Comparison of ENCODE assay signal across 8 cellular contexts in the genomic region with DNA sequence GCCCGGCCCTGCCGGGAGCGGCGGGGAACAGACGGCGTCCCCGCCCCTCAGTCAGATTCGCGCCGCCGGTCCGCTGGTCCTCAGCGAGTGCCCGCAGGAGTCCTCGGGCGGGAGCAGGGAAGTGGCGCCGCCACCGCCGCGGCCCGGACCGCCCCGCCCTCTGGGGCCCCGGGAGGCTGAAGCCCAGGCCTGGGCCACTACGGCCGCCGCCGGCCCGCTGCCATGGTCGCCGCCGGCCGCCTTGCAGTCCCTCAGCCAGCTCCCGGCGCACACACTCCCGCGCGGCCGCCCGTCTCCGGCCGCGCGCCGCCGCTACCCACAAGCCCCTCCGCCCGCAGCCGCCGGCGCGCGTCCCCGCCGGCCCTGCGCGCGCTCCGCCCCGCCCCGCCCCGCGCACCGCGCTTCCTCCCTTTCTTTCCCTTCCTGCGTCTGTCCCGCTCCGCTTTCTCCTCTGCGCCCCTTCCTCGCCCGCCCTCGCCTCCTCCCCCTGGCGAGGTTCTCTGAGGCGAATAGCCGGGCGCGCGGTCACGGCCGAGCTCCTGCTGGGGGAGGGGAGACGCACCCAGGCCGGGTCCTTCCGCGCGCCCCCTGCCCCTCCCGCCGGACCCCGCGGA. TPM values are rescaled to one million over a fixed set of nuclear protein-coding genes. Genes with fewer than 3 reads are reported as not detected.
A peak's percentile ranks its signal among the peaks of the same experiment; 100 is the strongest.
DNase-seq lines count a peak whose midpoint lies in the region; ATAC-seq, FAIRE-seq and TF ChIP-seq lines count a peak whose summit lies in the region.

A gene (minus strand): TSS at position 295 of the 614 bp plus-strand sequence. CDS start 500 bp downstream, outside the sequence.

- no peaks in the 10 kb centered on the region for H3K9me3 Mint-ChIP-seq in IgD-negative memory B cell
- H3K9me3 Mint-ChIP-seq in activated T-helper 17 cell treated with anti-CD3 and anti-CD28 coated beads, Interleukin-2, amount 50 U/mL, for 72 hours, result no peaks in the 10 kb centered on the region
- no peaks in the 10 kb centered on the region for H3K9me3 Mint-ChIP-seq in naive thymus-derived CD8-positive, alpha-beta T cell

- ATAC-seq in GM21528 (IDR thresholded peaks at IDR 0.05; ENCODE audit: low FRiP score, unreplicated experiment), result peak; percentile 66
- peak; percentile 66 for ATAC-seq in activated T-helper 17 cell treated with anti-CD3 and anti-CD28 coated beads, Interleukin-2, amount 50 U/mL, for 72 hours (replicated peaks)
- peak; percentile 64 for ATAC-seq in naive thymus-derived CD8-positive, alpha-beta T cell
- peak; percentile 63 for ATAC-seq in stimulated activated naive CD8-positive, alpha-beta T cell treated with anti-CD3 and anti-CD28 coated beads, Interleukin-15, Interleukin-2, amounts not matched to agents 100 U/mL and 50 U/mL, for 24 hours

- no peaks in the 10 kb centered on the region for H3K27me3 Mint-ChIP-seq in IgD-negative memory B cell
- H3K27me3 Mint-ChIP-seq in activated T-helper 17 cell treated with anti-CD3 and anti-CD28 coated beads, Interleukin-2, amount 50 U/mL, for 72 hours, result no peaks in the 10 kb centered on the region
- no peaks in the 10 kb centered on the region for H3K27me3 Mint-ChIP-seq in naive thymus-derived CD8-positive, alpha-beta T cell

- H3K27me3 ChIP-seq in fibroblast of lung (ENCODE audit: control insufficient read depth, insufficient read depth, low read length), result no peaks in the 10 kb centered on the region

- H3K9me3 ChIP-seq in fibroblast of lung (ENCODE audit: control insufficient read depth, insufficient read depth, low read depth, low read length), result no peaks in the 10 kb centered on the region

- no peaks in the 10 kb centered on the region for H3K36me3 ChIP-seq in fibroblast of lung (ENCODE audit: control insufficient read depth, insufficient read depth, low read length)

- H3K4me3 Mint-ChIP-seq in IgD-negative memory B cell, result peak within 1 kb of the TSS; percentile 97 to 100 (median 99)
- peak within 1 kb of the TSS; percentile 96 for H3K4me3 Mint-ChIP-seq in activated T-helper 17 cell treated with anti-CD3 and anti-CD28 coated beads, Interleukin-2, amount 50 U/mL, for 72 hours
- H3K4me3 Mint-ChIP-seq in naive thymus-derived CD8-positive, alpha-beta T cell, result peak within 1 kb of the TSS; percentile 93 to 100 (median 98)

- POLR2A ChIA-PET in naive thymus-derived CD8-positive, alpha-beta T cell (lab: Charles Lee), result interaction anchor here (0.6 to 2.1 kb wide), 6 partner anchors 31 to 215 kb away, joined by 3 to 13 read pairs (median 6); a partner anchor contains a TSS

- peak within 1 kb of the TSS; percentile 92 for H3K9ac ChIP-seq in fibroblast of lung (ENCODE audit: insufficient read depth, low read length)

- H3K27ac ChIP-seq in fibroblast of lung (ENCODE audit: insufficient read depth, low read length), result peak within 1 kb of the TSS; percentile 95

- FAIRE-seq in RCC 7860 (lab: Jason Lieb, UNC), result no peak

- TF ChIP-seq CTCF in fibroblast of lung (conservative IDR thresholded peaks at IDR 0.05 in 1 of 2, IDR thresholded peaks at IDR 0.05 in 1 of 2; ENCODE audit: low read depth in 1 of 2, low read length in 2 of 2), result no peak

- H3K4me1 Mint-ChIP-seq in IgD-negative memory B cell, result peaks cover 27 to 34% (median 32%) of the 10 kb centered on the region in 3 donors
- peaks cover 14% of the 10 kb centered on the region for H3K4me1 Mint-ChIP-seq in activated T-helper 17 cell treated with anti-CD3 and anti-CD28 coated beads, Interleukin-2, amount 50 U/mL, for 72 hours
- peaks cover 15 to 42% (median 33%) of the 10 kb centered on the region in 4 donors for H3K4me1 Mint-ChIP-seq in naive thymus-derived CD8-positive, alpha-beta T cell

- peak within 1 kb of the TSS; percentile 72 to 99 (median 90) for H3K4me3 ChIP-seq in fibroblast of lung (replicated peaks in 1 of 4; ENCODE audit: control extremely low read depth in 1 of 4, insufficient read depth in 1 of 4, low read depth in 3 of 4, low read length in 4 of 4)

- peak within 1 kb of the TSS; percentile 40 for H2AFZ ChIP-seq in fibroblast of lung (ENCODE audit: low read length)

- peaks cover 9% of the 10 kb centered on the region for H3K4me1 ChIP-seq in fibroblast of lung (ENCODE audit: control insufficient read depth, extremely low read depth, insufficient read depth, low read length)

- H3K79me2 ChIP-seq in fibroblast of lung (ENCODE audit: control insufficient read depth, insufficient read depth, low read length), result peaks cover 45% of the 10 kb centered on the region

- H3K4me2 ChIP-seq in fibroblast of lung (ENCODE audit: extremely low read depth, insufficient read depth, low read length), result peak within 1 kb of the TSS; percentile 96

- peak within 1 kb of the TSS; percentile 87 to 96 (median 90) for H3K27ac Mint-ChIP-seq in IgD-negative memory B cell
- peak within 1 kb of the TSS; percentile 86 for H3K27ac Mint-ChIP-seq in activated T-helper 17 cell treated with anti-CD3 and anti-CD28 coated beads, Interleukin-2, amount 50 U/mL, for 72 hours
- H3K27ac Mint-ChIP-seq in naive thymus-derived CD8-positive, alpha-beta T cell, result peak within 1 kb of the TSS; percentile 84 to 97 (median 94)

- H3K36me3 Mint-ChIP-seq in IgD-negative memory B cell, result no peaks in the 10 kb centered on the region
- peaks cover 5% of the 10 kb centered on the region for H3K36me3 Mint-ChIP-seq in activated T-helper 17 cell treated with anti-CD3 and anti-CD28 coated beads, Interleukin-2, amount 50 U/mL, for 72 hours (ENCODE audit: low read depth)
- H3K36me3 Mint-ChIP-seq in naive thymus-derived CD8-positive, alpha-beta T cell, result no peaks in the 10 kb centered on the region

- DNase-seq in DMS114 treated with DMSO at 0.1 percent for 48 hours (lab: John Stamatoyannopoulos, UW; ENCODE audit: unreplicated experiment) (peak; percentile 68), RCC 7860 (ENCODE audit: low spot score) (peak; percentile 57), fibroblast of lung (ENCODE audit: low read depth in 2 of 2) (peak; percentile 82 to 86)
- DNase-seq in naive thymus-derived CD8-positive, alpha-beta T cell, result peak; percentile 28 to 70 (median 54)
- peak; percentile 75 for DNase-seq in stimulated activated naive CD8-positive, alpha-beta T cell treated with anti-CD3 and anti-CD28 coated beads, Interleukin-15, Interleukin-2, amounts not matched to agents 100 U/mL and 50 U/mL, for 24 hours

- H4K20me1 ChIP-seq in fibroblast of lung (ENCODE audit: control insufficient read depth, extremely low read depth, insufficient read depth, low read length), result peaks cover 7% of the 10 kb centered on the region

RNA-seq across cellular contexts. Expression of the gene that starts here (rescaled TPM):
- polyA plus RNA-seq in IgD-negative memory B cell, result 13.3 TPM
- total RNA-seq in activated T-helper 17 cell treated with anti-CD3 and anti-CD28 coated beads, Interleukin-2, amount 50 U/mL, for 72 hours, result 10 to 100 TPM; 13.7 to 22.4 TPM
- total RNA-seq in fibroblast of lung, result 39.5 and 58.1 TPM in 2 replicates
- polyA plus RNA-seq in fibroblast of lung, result 21.6 and 32.0 TPM in 2 replicates
- polyA plus RNA-seq in fibroblast of lung (2012), result 23.9 and 41.9 TPM in 2 replicates
- polyA minus RNA-seq in fibroblast of lung (ENCODE audit: low replicate concordance), result 4.0 and 4.7 TPM in 2 replicates
- 10 to 100 TPM; 19.3 to 23.9 TPM for total RNA-seq in naive thymus-derived CD8-positive, alpha-beta T cell
- polyA plus RNA-seq in naive thymus-derived CD8-positive, alpha-beta T cell, result 1 to 10 TPM; 6.1 to 7.6 (median 7.1) TPM

Comparison
In these comparisons a context has a peak if more than half of its experiments do, and no peak if none do; other contexts are left out.
1. Peak in every context shown above with its lines: DNase-seq, ATAC-seq, H3K4me3 ChIP-seq and H3K27ac ChIP-seq.